2 cellular contexts compared by ENCODE assay signal in the genomic region with DNA sequence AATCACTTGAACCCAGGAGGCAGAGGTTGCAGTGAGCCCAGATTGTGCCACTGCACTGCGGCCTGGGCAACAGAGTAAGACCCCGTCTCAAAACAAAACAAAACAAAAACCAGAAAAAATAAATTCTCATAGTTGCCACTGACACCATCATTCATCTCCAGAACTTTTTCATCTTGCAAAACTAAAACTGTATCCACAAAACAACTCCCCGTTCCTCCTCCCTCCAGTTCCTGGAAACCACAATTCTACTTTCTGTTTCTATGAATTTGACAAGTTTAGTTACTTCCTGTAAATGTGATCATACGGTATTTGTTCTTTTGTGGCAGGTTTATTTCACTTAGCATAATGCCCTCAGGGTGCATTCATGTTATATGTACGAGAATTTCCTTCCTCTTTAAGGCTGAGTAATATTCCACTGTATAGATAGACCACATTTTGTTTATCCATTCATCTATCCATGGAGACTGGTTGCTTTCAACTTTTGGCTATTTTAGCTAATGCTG.
TF ChIP-seq lines count a peak whose summit lies in the region.

No MANE protein-coding gene starts in this region.

TF ChIP-seq in HEK293, 187 proteins besides CTCF, POLR2A, EP300 and RAD21:
- TF ChIP-seq GLIS2 (tag by site-specific recombination; IDR thresholded peaks at IDR 0.05) (no peak), ZNF510 (tag by site-specific recombination; IDR thresholded peaks at IDR 0.05; ENCODE audit: insufficient replicate concordance) (no peak), ZNF146 (tag by site-specific recombination; IDR thresholded peaks at IDR 0.05) (peak; percentile 85), ZNF121 (tag by site-specific recombination; IDR thresholded peaks at IDR 0.05) (peak; percentile 70; the same call in 1 of the 2 replicates), ZNF10 (tag by site-specific recombination; IDR thresholded peaks at IDR 0.05) (no peak)

TF ChIP-seq in HepG2, 621 proteins besides CTCF, POLR2A, EP300 and RAD21:
- TF ChIP-seq ZFP41 (CRISPR knock-in tag; IDR thresholded peaks at IDR 0.05; ENCODE audit: borderline replicate concordance) (no peak), BCL6 (CRISPR knock-in tag; IDR thresholded peaks at IDR 0.05) (0 out of 2 replicates have a peak, but pooled peaks have one; percentile 8)
